ENCODE assay signal across 8 cellular contexts in the genomic region with DNA sequence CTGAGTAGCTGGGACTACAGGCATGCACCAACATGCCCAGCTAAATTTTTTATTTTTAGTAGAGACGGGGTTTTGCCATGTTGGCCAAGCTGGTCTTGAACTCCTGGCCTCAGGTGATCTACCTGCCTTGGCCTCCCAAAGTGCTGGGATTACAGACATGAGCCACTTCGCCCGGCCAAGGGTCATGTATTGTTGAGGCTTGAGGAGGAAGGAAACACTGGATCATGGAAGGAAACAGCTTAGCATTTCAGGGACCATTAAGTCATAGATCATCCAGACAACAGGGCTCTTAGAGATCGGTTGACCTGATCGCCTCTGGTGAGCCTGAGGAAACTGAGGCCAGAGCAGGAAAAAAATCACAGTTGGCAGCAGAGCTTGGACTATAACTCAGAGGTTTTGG. TPM values are rescaled to one million over a fixed set of nuclear protein-coding genes. Genes with fewer than 3 reads are reported as not detected.
"Had no signal": no experiment of that assay in that cellular context is flagged by ENCODE, and none has a peak within 500 bp of the region (broad histone marks: within the 10 kb centered on the region; RNA-seq: fewer than 3 reads in every experiment).

No MANE protein-coding gene starts in this region.

RNA-seq across cellular contexts. Expression of gene BMP8A, which starts 13.3 kb away (rescaled TPM):
- total RNA-seq: activated CD4-positive, alpha-beta memory T cell treated with anti-CD3 and anti-CD28 coated beads, Interleukin-2, amount 10 ng/mL, durations not matched to agents 7 days and 5 days; activated T-helper 1 cell treated with anti-CD3 and anti-CD28 coated beads, Interleukin-12 subunit alpha, Interleukin-12 subunit beta, Interleukin-2, Interleukin-4 antibody, amounts not matched to agents 30 ng/mL and 10 ng/mL and 1 ng/mL, durations not matched to agents 14 hours and 24 hours and 36 hours; ascending aorta; bronchial epithelial cell; LHCN-M2; NCI-H460; RPMI7951; SJSA1 had no signal
